In genomic region chr6:3245216-3245615, GRCh38 we compare ENCODE assay signal across 1 cellular context.
A peak's percentile ranks its signal among the peaks of the same experiment; 100 is the strongest.
TF ChIP-seq lines count a peak whose summit lies in the region.

No MANE protein-coding gene starts in this region.

TF ChIP-seq in HepG2, 621 proteins besides CTCF, POLR2A, EP300 and RAD21 (continued from another document):
- TF ChIP-seq CREBL2 (CRISPR knock-in tag; IDR thresholded peaks at IDR 0.05; ENCODE audit: borderline replicate concordance) (no peak), CEBPB (IDR thresholded peaks at IDR 0.05; ENCODE audit: borderline replicate concordance, low read depth, low read length) (peak; percentile 90), SP5 (CRISPR knock-in tag; IDR thresholded peaks at IDR 0.05; ENCODE audit: borderline replicate concordance, low read depth) (no peak), TRIM24 (CRISPR knock-in tag; IDR thresholded peaks at IDR 0.05) (no peak), ZKSCAN5 (CRISPR knock-in tag; IDR thresholded peaks at IDR 0.05) (no peak), ELF4 (CRISPR knock-in tag; IDR thresholded peaks at IDR 0.05; ENCODE audit: borderline replicate concordance) (no peak), HMG20A (CRISPR knock-in tag; IDR thresholded peaks at IDR 0.05; ENCODE audit: borderline replicate concordance) (peak; percentile 46), ZNF552 (CRISPR knock-in tag; IDR thresholded peaks at IDR 0.05; ENCODE audit: borderline replicate concordance) (no peak), PLRG1 (conservative IDR thresholded peaks at IDR 0.05) (no peak), ZNF609 (CRISPR knock-in tag; IDR thresholded peaks at IDR 0.05; ENCODE audit: borderline replicate concordance) (no peak), PRDM10 (CRISPR knock-in tag; IDR thresholded peaks at IDR 0.05; ENCODE audit: low read depth) (no peak), ZNF574 (CRISPR knock-in tag; IDR thresholded peaks at IDR 0.05) (no peak), ZNF232 (CRISPR knock-in tag; IDR thresholded peaks at IDR 0.05; ENCODE audit: borderline replicate concordance) (no peak), ZNF770 (CRISPR knock-in tag; IDR thresholded peaks at IDR 0.05) (0 out of 2 replicates have a peak, but pooled peaks have one; percentile 3), ARID5B (CRISPR knock-in tag; IDR thresholded peaks at IDR 0.05) (peak; percentile 76), ZKSCAN8 (CRISPR knock-in tag; IDR thresholded peaks at IDR 0.05; ENCODE audit: borderline replicate concordance) (no peak), KDM2A (CRISPR knock-in tag; IDR thresholded peaks at IDR 0.05; ENCODE audit: borderline replicate concordance, low read depth) (no peak), ZFP1 (CRISPR knock-in tag; IDR thresholded peaks at IDR 0.05) (no peak), THAP11 (CRISPR knock-in tag; IDR thresholded peaks at IDR 0.05) (0 out of 2 replicates have a peak, but pooled peaks have one; percentile 21), MLLT10 (CRISPR knock-in tag; IDR thresholded peaks at IDR 0.05) (no peak), PTBP1 (IDR thresholded peaks at IDR 0.05; ENCODE audit: low read depth, low read length, poor library complexity, severe bottlenecking) (no peak), CEBPG (CRISPR knock-in tag; IDR thresholded peaks at IDR 0.05) (peak; percentile 54; the same call in 1 of the 2 replicates), ZKSCAN1 (IDR thresholded peaks at IDR 0.05; ENCODE audit: low read length) (no peak), TEF (CRISPR knock-in tag; IDR thresholded peaks at IDR 0.05) (peak; percentile 67; the same call in 1 of the 2 replicates)
